ENCODE assay signal across 13 cellular contexts in the genomic region with DNA sequence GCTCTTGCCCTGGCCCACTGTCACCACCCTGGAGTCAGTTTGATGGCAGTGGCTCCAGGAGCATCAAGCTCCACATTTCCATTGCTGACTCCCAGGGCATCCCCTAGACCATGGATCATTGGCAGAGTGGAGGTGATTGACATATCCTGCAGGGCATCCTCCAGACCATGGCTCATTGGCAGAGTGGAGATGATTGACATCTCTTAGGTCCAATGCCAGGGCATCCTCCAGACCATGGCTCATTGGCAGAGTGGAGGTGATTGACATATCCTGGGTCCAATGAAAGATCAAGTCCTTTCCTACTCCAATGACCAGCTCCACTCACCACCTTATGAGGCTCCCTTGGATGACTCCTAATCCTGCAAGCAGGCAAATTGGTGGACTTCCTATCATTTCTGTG.
DNase-seq lines count a peak whose midpoint lies in the region; ATAC-seq and TF ChIP-seq lines count a peak whose summit lies in the region.
"Had no signal": no experiment of that assay in that cellular context is flagged by ENCODE, and none has a peak within 500 bp of the region (broad histone marks: within the 10 kb centered on the region; RNA-seq: fewer than 3 reads in every experiment).

No MANE protein-coding gene starts in this region.

- H3K4me1 Mint-ChIP-seq in activated T-helper 2 cell treated with anti-CD3 and anti-CD28 coated beads, Interferon-gamma antibody, Interleukin-2, Interleukin-4, amounts not matched to agents 10 μg/mL and 5 μg/mL and 100 μg/mL, durations not matched to agents 14 hours and 24 hours and 36 hours (ENCODE audit: low read depth) = peaks cover 24% of the 10 kb centered on the region

- H3K36me3 ChIP-seq in H7 (replicated peaks; ENCODE audit: control insufficient read depth, insufficient read depth, low read length) = no peaks in the 10 kb centered on the region
- H3K36me3 ChIP-seq: upper lobe of left lung had no signal

- H3K27ac Mint-ChIP-seq in activated T-helper 2 cell treated with anti-CD3 and anti-CD28 coated beads, Interferon-gamma antibody, Interleukin-2, Interleukin-4, amounts not matched to agents 10 μg/mL and 5 μg/mL and 100 μg/mL, durations not matched to agents 14 hours and 24 hours and 36 hours = no peak overlapping the region
- H3K27ac Mint-ChIP-seq: CD8-positive, alpha-beta T cell had no signal

- H3K36me3 Mint-ChIP-seq in activated T-helper 2 cell treated with anti-CD3 and anti-CD28 coated beads, Interferon-gamma antibody, Interleukin-2, Interleukin-4, amounts not matched to agents 10 μg/mL and 5 μg/mL and 100 μg/mL, durations not matched to agents 14 hours and 24 hours and 36 hours (ENCODE audit: low read depth) = no peaks in the 10 kb centered on the region
- H3K36me3 Mint-ChIP-seq: CD8-positive, alpha-beta T cell had no signal

- no peaks in the 10 kb centered on the region for H3K9me3 Mint-ChIP-seq in activated T-helper 2 cell treated with anti-CD3 and anti-CD28 coated beads, Interferon-gamma antibody, Interleukin-2, Interleukin-4, amounts not matched to agents 10 μg/mL and 5 μg/mL and 100 μg/mL, durations not matched to agents 14 hours and 24 hours and 36 hours
- H3K9me3 Mint-ChIP-seq: CD8-positive, alpha-beta T cell had no signal

- no peak overlapping the region for H3K4me3 ChIP-seq in AG10803 (ENCODE audit: low read length)
- no peak overlapping the region for H3K4me3 ChIP-seq in H7 (ENCODE audit: insufficient read depth, low read depth, low read length)
- no peak overlapping the region for H3K4me3 ChIP-seq in fibroblast of pulmonary artery (replicated peaks; ENCODE audit: low read depth, low read length)
- H3K4me3 ChIP-seq: upper lobe of left lung had no signal

- TF ChIP-seq CTCF in AG10803 (conservative IDR thresholded peaks at IDR 0.05; ENCODE audit: low read length) = no peak
- no peak for TF ChIP-seq CTCF in fibroblast of pulmonary artery (IDR thresholded peaks at IDR 0.05; ENCODE audit: low read length, missing control alignments)

- intact Hi-C loops in activated T-helper 2 cell treated with anti-CD3 and anti-CD28 coated beads, Interferon-gamma antibody, Interleukin-2, Interleukin-4, amounts not matched to agents 10 μg/mL and 5 μg/mL and 100 μg/mL, durations not matched to agents 14 hours and 24 hours and 36 hours (cut with micrococcal nuclease) = loop anchor here (1.0 kb wide), 1 partner anchor 17 kb away; no protein-coding TSS in a partner anchor

- no peak for ATAC-seq in GM18868 (IDR thresholded peaks at IDR 0.05; ENCODE audit: unreplicated experiment)
- ATAC-seq in HG02981 (IDR thresholded peaks at IDR 0.05; ENCODE audit: unreplicated experiment) = no peak
- ATAC-seq: CD8-positive, alpha-beta T cell had no signal

- peak; percentile 14 for DNase-seq in AG10803 (ENCODE audit: low read depth)
- peak; percentile 82 for DNase-seq in H7
- DNase-seq in SW480 (ENCODE audit: low spot score) = peak; percentile 55
- DNase-seq in fibroblast of pulmonary artery (ENCODE audit: low read depth) = peak; percentile 63
- no peak for DNase-seq in H4 (ENCODE audit: low spot score)
- DNase-seq in activated T-helper 2 cell treated with anti-CD3 and anti-CD28 coated beads, Interferon-gamma antibody, Interleukin-2, Interleukin-4, amounts not matched to agents 10 μg/mL and 5 μg/mL and 100 μg/mL, durations not matched to agents 14 hours and 24 hours and 36 hours (ENCODE audit: low spot score) = no peak
- DNase-seq: activated effector memory CD4-positive, alpha-beta T cell treated with anti-CD3 and anti-CD28 coated beads, Interleukin-2, amount 50 U/mL, for 16 hours; CD8-positive, alpha-beta T cell; Kasumi-1; kidney; upper lobe of left lung had no signal

- no peaks in the 10 kb centered on the region for H3K27me3 ChIP-seq in H7 (ENCODE audit: control insufficient read depth, insufficient read depth, low read length)
- H3K27me3 ChIP-seq: upper lobe of left lung had no signal

- no peak overlapping the region for H3K4me3 Mint-ChIP-seq in activated T-helper 2 cell treated with anti-CD3 and anti-CD28 coated beads, Interferon-gamma antibody, Interleukin-2, Interleukin-4, amounts not matched to agents 10 μg/mL and 5 μg/mL and 100 μg/mL, durations not matched to agents 14 hours and 24 hours and 36 hours (ENCODE audit: low read depth)
- H3K4me3 Mint-ChIP-seq: CD8-positive, alpha-beta T cell had no signal

- H3K27me3 Mint-ChIP-seq in activated T-helper 2 cell treated with anti-CD3 and anti-CD28 coated beads, Interferon-gamma antibody, Interleukin-2, Interleukin-4, amounts not matched to agents 10 μg/mL and 5 μg/mL and 100 μg/mL, durations not matched to agents 14 hours and 24 hours and 36 hours (ENCODE audit: low read depth) = peaks cover 16% of the 10 kb centered on the region

Comparison
In these comparisons a context has a peak if more than half of its experiments do, and no peak if none do; other contexts are left out.
1. DNase-seq: peak in AG10803 (single experiment), H7 (single experiment), SW480 (single experiment) and fibroblast of pulmonary artery (single experiment); none in H4 (single experiment) and activated T-helper 2 cell treated with anti-CD3 and anti-CD28 coated beads, Interferon-gamma antibody, Interleukin-2, Interleukin-4, amounts not matched to agents 10 μg/mL and 5 μg/mL and 100 μg/mL, durations not matched to agents 14 hours and 24 hours and 36 hours (single experiment).